Comparison of ENCODE assay signal across 13 cellular contexts in the genomic region with DNA sequence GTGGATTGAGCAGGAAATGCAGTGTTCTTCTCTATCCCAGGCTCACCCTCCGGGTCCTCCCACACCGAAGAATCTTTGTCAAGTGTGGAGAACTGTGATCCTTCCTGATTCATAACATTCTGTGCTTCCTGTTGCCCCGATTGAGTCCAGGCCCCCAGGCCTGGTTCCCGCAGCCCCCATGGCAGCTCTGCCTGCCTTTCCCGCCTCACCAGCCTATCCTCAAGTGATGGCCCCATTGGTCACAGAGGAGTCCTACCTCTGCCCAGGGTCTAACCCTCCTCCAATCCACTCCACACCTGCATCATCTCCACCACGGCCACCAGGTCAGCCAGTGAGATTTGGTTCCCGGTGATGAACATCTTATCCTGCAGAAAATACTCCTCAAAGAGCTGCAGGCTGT. TPM values are rescaled to one million over a fixed set of nuclear protein-coding genes. Genes with fewer than 3 reads are reported as not detected.
A peak's percentile ranks its signal among the peaks of the same experiment; 100 is the strongest.
DNase-seq lines count a peak whose midpoint lies in the region; ATAC-seq, FAIRE-seq and TF ChIP-seq lines count a peak whose summit lies in the region.
"Not testable (repeated sequence)": the region's sequence is repeated elsewhere in the genome, so short reads cannot be mapped to it uniquely, and the experiment has no call there.
"Had no signal": no experiment of that assay in that cellular context is flagged by ENCODE, and none has a peak within 500 bp of the region (broad histone marks: within the 10 kb centered on the region; RNA-seq: fewer than 3 reads in every experiment).

No MANE protein-coding gene starts in this region.

- FAIRE-seq in astrocyte (lab: Jason Lieb, UNC): not testable (repeated sequence)

- H3K9me2 ChIP-seq in Karpas-422 (replicated peaks; ENCODE audit: insufficient read depth, low read length): not testable (repeated sequence)

- H4K20me1 ChIP-seq in Karpas-422 (ENCODE audit: insufficient read depth, low read depth, low read length); astrocyte (ENCODE audit: insufficient read depth, low read length); osteoblast (ENCODE audit: insufficient read depth, low read length): not testable (repeated sequence)

- H3K4me3 Mint-ChIP-seq in T-helper 17 cell; astrocyte (ENCODE audit: unreplicated experiment); natural killer cell treated with Interleukin-12 subunit alpha and Interleukin-12 subunit beta and Interleukin-15 and Interleukin-18, amount 100 ng/mL, for 72 hours: not testable (repeated sequence)

- H3K27me3 ChIP-seq in Karpas-422 (ENCODE audit: low read length); astrocyte (ENCODE audit: insufficient read depth, low read length); osteoblast (ENCODE audit: insufficient read depth, low read length): not testable (repeated sequence)

- H2AFZ ChIP-seq in Karpas-422 (ENCODE audit: low read length); astrocyte (ENCODE audit: low read depth, low read length); osteoblast (ENCODE audit: low read length): not testable (repeated sequence)

- DNase-seq in Karpas-422: peak; percentile 25
- DNase-seq in T-helper 17 cell; astrocyte (ENCODE audit: low read depth); natural killer cell treated with Interleukin-12 subunit alpha and Interleukin-12 subunit beta and Interleukin-15 and Interleukin-18, amount 100 ng/mL, for 72 hours (ENCODE audit: low spot score): not testable (repeated sequence)
- peak; percentile 34 for DNase-seq in osteoblast (ENCODE audit: insufficient read length, low spot score, missing footprints)
- peak; percentile 1 for DNase-seq in superior temporal gyrus (ENCODE audit: extremely low spot score)

- H3K4me2 ChIP-seq in Karpas-422 (ENCODE audit: low read depth, low read length, poor library complexity, severe bottlenecking); astrocyte (ENCODE audit: low read length); osteoblast (ENCODE audit: insufficient read depth, low read length): not testable (repeated sequence)

- H3K27me3 Mint-ChIP-seq in T-helper 17 cell: peaks cover 31% of the 10 kb centered on the region
- peaks cover 18% of the 10 kb centered on the region for H3K27me3 Mint-ChIP-seq in astrocyte (ENCODE audit: low read depth, unreplicated experiment)
- not testable (repeated sequence) for H3K27me3 Mint-ChIP-seq in natural killer cell treated with Interleukin-12 subunit alpha and Interleukin-12 subunit beta and Interleukin-15 and Interleukin-18, amount 100 ng/mL, for 72 hours

- not testable (repeated sequence) for H3K79me2 ChIP-seq in Karpas-422 (ENCODE audit: low read length); astrocyte (ENCODE audit: insufficient read depth, low read length); osteoblast (ENCODE audit: insufficient read depth, low read length)

- ATAC-seq in T-helper 17 cell: not testable (repeated sequence)
- ATAC-seq in natural killer cell treated with Interleukin-12 subunit alpha and Interleukin-12 subunit beta and Interleukin-15 and Interleukin-18, amount 100 ng/mL, for 72 hours: peak; percentile 26 to 28

- H3K9ac ChIP-seq in Karpas-422 (ENCODE audit: low read length); astrocyte (ENCODE audit: low read length): not testable (repeated sequence)

- H3K27ac Mint-ChIP-seq in T-helper 17 cell (peak overlapping the region; percentile 34), astrocyte (ENCODE audit: unreplicated experiment) (peak overlapping the region; percentile 20)
- not testable (repeated sequence) for H3K27ac Mint-ChIP-seq in natural killer cell treated with Interleukin-12 subunit alpha and Interleukin-12 subunit beta and Interleukin-15 and Interleukin-18, amount 100 ng/mL, for 72 hours

- H3K4me1 Mint-ChIP-seq in T-helper 17 cell: peaks cover 14% of the 10 kb centered on the region
- not testable (repeated sequence) for H3K4me1 Mint-ChIP-seq in astrocyte (ENCODE audit: low read depth, unreplicated experiment); natural killer cell treated with Interleukin-12 subunit alpha and Interleukin-12 subunit beta and Interleukin-15 and Interleukin-18, amount 100 ng/mL, for 72 hours (ENCODE audit: low read depth in 2 of 2)

- H3K4me3 ChIP-seq in Karpas-422 (ENCODE audit: low read length); astrocyte (ENCODE audit: insufficient read depth, low read depth, low read length); osteoblast (ENCODE audit: insufficient read depth, low read length): not testable (repeated sequence)

- H3K4me1 ChIP-seq in Karpas-422 (ENCODE audit: low read length); astrocyte (ENCODE audit: insufficient read depth, low read length); osteoblast (ENCODE audit: insufficient read depth, low read length): not testable (repeated sequence)

- not testable (repeated sequence) for TF ChIP-seq CTCF in astrocyte (IDR thresholded peaks at IDR 0.05; ENCODE audit: insufficient read depth, low read depth, low read length); osteoblast (IDR thresholded peaks at IDR 0.05; ENCODE audit: extremely low read depth, low read depth, low read length)

- H3K9me3 ChIP-seq in Karpas-422 (ENCODE audit: low read length); T-helper 17 cell (ENCODE audit: control insufficient read depth, low read length, poor library complexity, severe bottlenecking); astrocyte (ENCODE audit: insufficient read depth, low read depth, low read length); osteoblast (ENCODE audit: low read depth, low read length): not testable (repeated sequence)

- H3K36me3 Mint-ChIP-seq in T-helper 17 cell (ENCODE audit: low read depth); astrocyte (ENCODE audit: low read depth, unreplicated experiment); natural killer cell treated with Interleukin-12 subunit alpha and Interleukin-12 subunit beta and Interleukin-15 and Interleukin-18, amount 100 ng/mL, for 72 hours: not testable (repeated sequence)

- H3K36me3 ChIP-seq in Karpas-422 (ENCODE audit: insufficient read depth, low read length); astrocyte (ENCODE audit: insufficient read depth, low read length); osteoblast (ENCODE audit: insufficient read depth, low read length): not testable (repeated sequence)

- H3K27ac ChIP-seq in Karpas-422 (ENCODE audit: low read length); astrocyte (ENCODE audit: low read depth, low read length); osteoblast (ENCODE audit: low read depth, low read length): not testable (repeated sequence)

- not testable (repeated sequence) for H3K9me3 Mint-ChIP-seq in astrocyte (ENCODE audit: unreplicated experiment); natural killer cell treated with Interleukin-12 subunit alpha and Interleukin-12 subunit beta and Interleukin-15 and Interleukin-18, amount 100 ng/mL, for 72 hours

RNA-seq across cellular contexts. Expression of a gene that starts 5.5 kb away (rescaled TPM):
- not detected in 2 replicates for total RNA-seq in Karpas-422 (2014; rRNA removed; shearing (Covaris generic); ENCODE audit: low replicate concordance)
- total RNA-seq in T-helper 17 cell (not detected), astrocyte (not detected in 2 replicates), osteoblast (not detected in 2 replicates)
- total RNA-seq in natural killer cell treated with Interleukin-12 subunit alpha and Interleukin-12 subunit beta and Interleukin-15 and Interleukin-18, amount 100 ng/mL, for 72 hours: not detected
- total RNA-seq: A673; CD4-positive, alpha-beta memory T cell; CD4-positive, CD25-positive, alpha-beta regulatory T cell; CD8-positive, alpha-beta memory T cell; Daoy; G401; GM12878 had no signal

RNA-seq across cellular contexts. Expression of a gene that starts 11.3 kb away (rescaled TPM):
- total RNA-seq in Karpas-422 (2014; rRNA removed; shearing (Covaris generic); ENCODE audit: low replicate concordance): 56.7 and 97.0 TPM in 2 replicates
- total RNA-seq in T-helper 17 cell (100 to 1,000 TPM; 112 to 126 TPM), astrocyte (46.3 and 50.2 TPM in 2 replicates), osteoblast (45.4 and 46.3 TPM in 2 replicates)
- 100 to 1,000 TPM in 1 of 2 donors, 10 to 100 TPM in 1; 98.3 to 132 TPM for total RNA-seq in natural killer cell treated with Interleukin-12 subunit alpha and Interleukin-12 subunit beta and Interleukin-15 and Interleukin-18, amount 100 ng/mL, for 72 hours
- total RNA-seq: G401 had no signal

RNA-seq across cellular contexts. Expression of a gene that starts 19.8 kb away (rescaled TPM):
- not detected in 2 replicates for total RNA-seq in Karpas-422 (2014; rRNA removed; shearing (Covaris generic); ENCODE audit: low replicate concordance)
- not detected for total RNA-seq in T-helper 17 cell
- total RNA-seq in astrocyte: not detected in 2 replicates
- total RNA-seq in natural killer cell treated with Interleukin-12 subunit alpha and Interleukin-12 subunit beta and Interleukin-15 and Interleukin-18, amount 100 ng/mL, for 72 hours: under 1 TPM in 1 of 2 donors, not detected in 1; 0.47 TPM
- 0.59 and 1.1 TPM in 2 replicates for total RNA-seq in osteoblast
- total RNA-seq: A673; CD4-positive, alpha-beta memory T cell; CD4-positive, CD25-positive, alpha-beta regulatory T cell; CD8-positive, alpha-beta memory T cell; Daoy; G401; GM12878 had no signal

RNA-seq across cellular contexts. Expression of a gene that starts 25.5 kb away (rescaled TPM):
- 372 and 428 TPM in 2 replicates for total RNA-seq in Karpas-422 (2014; rRNA removed; shearing (Covaris generic); ENCODE audit: low replicate concordance)
- 10 to 100 TPM; 69.4 to 74.2 TPM for total RNA-seq in T-helper 17 cell
- total RNA-seq in astrocyte: 78.9 and 83.8 TPM in 2 replicates
- 100 to 1,000 TPM in 1 of 2 donors, 10 to 100 TPM in 1; 97.4 to 127 TPM for total RNA-seq in natural killer cell treated with Interleukin-12 subunit alpha and Interleukin-12 subunit beta and Interleukin-15 and Interleukin-18, amount 100 ng/mL, for 72 hours
- total RNA-seq in osteoblast: 80.3 and 83.4 TPM in 2 replicates
- total RNA-seq: G401 had no signal

RNA-seq across cellular contexts. Expression of a gene that starts 33.1 kb away (rescaled TPM):
- 5.2 and 6.0 TPM in 2 replicates for total RNA-seq in Karpas-422 (2014; rRNA removed; shearing (Covaris generic); ENCODE audit: low replicate concordance)
- 1 to 10 TPM; 2.4 to 3.5 TPM for total RNA-seq in T-helper 17 cell
- 0.75 and 1.4 TPM in 2 replicates for total RNA-seq in astrocyte
- 1 to 10 TPM in 1 of 2 donors, not detected in 1; 8.0 TPM for total RNA-seq in natural killer cell treated with Interleukin-12 subunit alpha and Interleukin-12 subunit beta and Interleukin-15 and Interleukin-18, amount 100 ng/mL, for 72 hours
- total RNA-seq in osteoblast: 1.8 TPM in 2 replicates
- total RNA-seq: A673; CD8-positive, alpha-beta memory T cell; G401 had no signal
